12 cellular contexts compared by ENCODE assay signal in genomic region chr5:128413356-128413755, GRCh38.
"Had no signal": no experiment of that assay in that cellular context is flagged by ENCODE, and none has a peak within 500 bp of the region (broad histone marks: within the 10 kb centered on the region; RNA-seq: fewer than 3 reads in every experiment).

No MANE protein-coding gene starts in this region.

- H3K9ac ChIP-seq: parathyroid adenoma, SK-N-SH had no signal

- H3K4me2 ChIP-seq: SK-N-SH had no signal

- H3K79me2 ChIP-seq: parathyroid adenoma had no signal

- H3K4me1 ChIP-seq: parathyroid adenoma had no signal

- DNase-seq: activated CD4-positive, alpha-beta memory T cell treated with anti-CD3 and anti-CD28 coated beads, Interleukin-2, amount 10 ng/mL, durations not matched to agents 7 days and 5 days; activated effector memory CD4-positive, alpha-beta T cell treated with Interleukin-2 at 50 U/mL for 16 hours; activated T-cell treated with anti-CD3 and anti-CD28 coated beads, Interleukin-2, amount 50 U/mL, for 24 hours; amniotic stem cell; islet precursor cell; mucosa of descending colon; naive thymus-derived CD4-positive, alpha-beta T cell; SK-N-SH; T-helper 1 cell; T1000 had no signal

- H3K9me2 ChIP-seq: SK-N-SH had no signal

- H3K27ac ChIP-seq: parathyroid adenoma, VCaP had no signal

- H3K9me3 ChIP-seq: mucosa of descending colon, SK-N-SH had no signal

- H2AFZ ChIP-seq: parathyroid adenoma had no signal

- H3K4me3 ChIP-seq: mucosa of descending colon had no signal
